17 cellular contexts compared by ENCODE assay signal in the genomic region with DNA sequence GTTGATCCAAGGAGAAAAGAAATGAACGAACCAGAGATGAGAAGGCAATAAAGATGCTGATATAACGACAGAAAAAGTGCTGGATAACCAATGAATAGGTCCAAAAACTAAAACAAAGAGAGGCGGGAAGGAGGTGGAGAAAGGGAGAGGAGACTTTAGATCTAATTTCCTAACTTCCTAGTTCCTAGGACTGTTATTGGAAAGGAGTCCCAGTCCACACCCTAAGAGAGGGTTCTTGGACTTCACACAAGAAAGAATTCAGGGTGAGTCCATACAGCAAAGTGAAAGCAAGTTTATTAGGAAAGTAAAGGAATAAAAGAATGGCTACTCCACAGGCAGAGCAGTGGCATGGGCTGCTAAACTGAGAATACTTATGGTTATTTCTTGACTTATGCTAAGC.
"Had no signal": no experiment of that assay in that cellular context is flagged by ENCODE, and none has a peak within 500 bp of the region (broad histone marks: within the 10 kb centered on the region; RNA-seq: fewer than 3 reads in every experiment).

No MANE protein-coding gene starts in this region.

- H3K36me3 ChIP-seq: heart right ventricle, left ventricle myocardium inferior, lower lobe of right lung, ovary, right atrium auricular region, sigmoid colon had no signal

- H3K9me3 ChIP-seq: lower lobe of right lung, ovary, right atrium auricular region, sigmoid colon had no signal

- DNase-seq: effector CD4-positive, alpha-beta T cell; erythroblast; heart right ventricle; islet precursor cell; left ventricle myocardium inferior; lower lobe of right lung; naive thymus-derived CD8-positive, alpha-beta T cell; ovary; sigmoid colon; stimulated activated CD4-positive, alpha-beta T cell treated with anti-CD3 and anti-CD28 coated beads, Interleukin-12 subunit alpha, Interleukin-12 subunit beta, amount 100 ng/mL, for 4 hours; stimulated activated naive CD4-positive, alpha-beta T cell treated with Interleukin-2 at 50 U/mL for 16 hours had no signal

- H3K4me3 ChIP-seq: coronary artery, heart right ventricle, left ventricle myocardium inferior, lower lobe of right lung, ovary, right atrium auricular region, sigmoid colon, skin epidermis had no signal

- H3K27ac ChIP-seq: coronary artery, heart right ventricle, left ventricle myocardium inferior, lower lobe of right lung, ovary had no signal

- H3K4me1 ChIP-seq: lower lobe of right lung, sigmoid colon had no signal

- FAIRE-seq: endothelial cell of umbilical vein, frontal cortex, urothelium cell line had no signal

- H3K27me3 ChIP-seq: heart right ventricle, ovary, right atrium auricular region, sigmoid colon had no signal
